11 cellular contexts compared by ENCODE assay signal in the genomic region with DNA sequence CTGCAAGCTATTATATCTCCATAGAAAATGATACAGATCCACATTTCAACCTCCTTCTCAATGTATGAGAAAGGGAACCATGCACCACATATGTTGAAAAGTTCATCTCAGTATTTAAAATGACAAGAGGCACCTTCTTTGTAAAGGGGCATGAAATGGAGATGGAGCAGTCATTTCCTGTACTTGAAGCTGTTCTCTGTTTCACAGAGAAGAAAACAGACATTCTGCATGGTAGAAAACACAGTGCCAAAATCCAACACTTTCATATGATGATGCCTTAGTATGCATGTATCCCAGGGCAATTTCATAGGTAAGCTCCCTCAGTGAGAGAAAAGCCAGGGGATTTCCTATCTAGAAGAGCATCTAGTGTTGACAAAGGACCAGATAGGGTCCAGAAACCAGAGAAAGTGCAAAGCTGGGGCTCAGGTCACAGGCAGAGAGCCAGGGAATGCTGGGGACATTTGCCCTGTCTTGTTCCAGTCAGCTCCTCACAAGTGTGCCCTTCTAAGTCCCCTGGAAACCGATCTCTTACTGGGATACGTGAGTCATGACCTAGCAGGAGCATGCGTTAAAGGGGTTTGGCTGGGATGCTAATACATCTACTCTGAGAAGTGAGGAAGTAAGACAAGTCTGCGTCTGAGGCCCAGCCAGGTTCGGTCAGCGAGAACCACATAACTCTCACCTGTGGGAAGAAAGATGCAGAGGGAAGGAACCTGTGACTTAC.
DNase-seq lines count a peak whose midpoint lies in the region; ATAC-seq and TF ChIP-seq lines count a peak whose summit lies in the region.
"Had no signal": no experiment of that assay in that cellular context is flagged by ENCODE, and none has a peak within 500 bp of the region (broad histone marks: within the 10 kb centered on the region; RNA-seq: fewer than 3 reads in every experiment).

No MANE protein-coding gene starts in this region.

- POLR2A ChIA-PET in RWPE1 (lab: Yijun Ruan, JAX; ENCODE audit: low non-redundant PET) = no interaction called here

- peak; percentile 55 for ATAC-seq in GM21390 (IDR thresholded peaks at IDR 0.05; ENCODE audit: unreplicated experiment)
- ATAC-seq in esophagus mucosa = peak; percentile 35

- DNase-seq in GM12865 (ENCODE audit: low read depth) = peak; percentile 69
- DNase-seq in HT1080 (ENCODE audit: low read depth) = peak; percentile 54
- DNase-seq in NCI-H69 (lab: John Stamatoyannopoulos, UW) = no peak
- DNase-seq in GOT3 (lab: John Stamatoyannopoulos, UW) = no peak
- no peak for DNase-seq in NCI-H774 (lab: John Stamatoyannopoulos, UW)
- DNase-seq in RWPE1 (ENCODE audit: low spot score) = no peak
- DNase-seq: NCI-H187, T-helper 2 cell had no signal

- H3K27ac ChIP-seq in RWPE1 = no peak overlapping the region
- H3K27ac ChIP-seq: BLaER1 had no signal

- CTCF ChIA-PET in RWPE1 (lab: Yijun Ruan, JAX) = no interaction called here

- TF ChIP-seq CTCF in GM12865 (IDR thresholded peaks at IDR 0.05; ENCODE audit: insufficient read depth, low read depth, low read length, missing control alignments) (no peak), RWPE1 (conservative IDR thresholded peaks at IDR 0.05; ENCODE audit: low read depth) (no peak)

- no peak overlapping the region for H3K4me3 ChIP-seq in GM12865 (ENCODE audit: low read depth, low read length)
- H3K4me3 ChIP-seq: BLaER1 had no signal

Comparison
In these comparisons a context has a peak if more than half of its experiments do, and no peak if none do; other contexts are left out.
1. DNase-seq: peak in GM12865 (single experiment) and HT1080 (single experiment); none in NCI-H69 (single experiment), GOT3 (single experiment), NCI-H774 (single experiment) and RWPE1 (single experiment).